8 cellular contexts compared by ENCODE assay signal in genomic region chr5:95973793-95974325, GRCh38. TPM values are rescaled to one million over a fixed set of nuclear protein-coding genes. Genes with fewer than 3 reads are reported as not detected.
A peak's percentile ranks its signal among the peaks of the same experiment; 100 is the strongest.
DNase-seq lines count a peak whose midpoint lies in the region; ATAC-seq and TF ChIP-seq lines count a peak whose summit lies in the region.

No MANE protein-coding gene starts in this region.

- ATAC-seq in right cardiac atrium (peak; percentile 81 to 88), left ventricle myocardium superior (no peak), HG03175 (IDR thresholded peaks at IDR 0.05; ENCODE audit: unreplicated experiment) (peak; percentile 88), thoracic aorta (ENCODE audit: insufficient number of reproducible peaks, low FRiP score, low read depth) (peak; percentile 59), GM19455 (IDR thresholded peaks at IDR 0.05; ENCODE audit: unreplicated experiment) (no peak)

- H3K4me1 Mint-ChIP-seq in activated CD4-positive, alpha-beta memory T cell treated with anti-CD3 and anti-CD28 coated beads, Interleukin-2, amount 10 ng/mL, durations not matched to agents 7 days and 5 days, result peaks cover 17% of the 10 kb centered on the region

- H3K27me3 Mint-ChIP-seq in activated CD4-positive, alpha-beta memory T cell treated with anti-CD3 and anti-CD28 coated beads, Interleukin-2, amount 10 ng/mL, durations not matched to agents 7 days and 5 days, result no peaks in the 10 kb centered on the region

- H3K9me3 Mint-ChIP-seq in activated CD4-positive, alpha-beta memory T cell treated with anti-CD3 and anti-CD28 coated beads, Interleukin-2, amount 10 ng/mL, durations not matched to agents 7 days and 5 days, result peaks cover 7% of the 10 kb centered on the region

- peak overlapping the region; percentile 63 for H3K27ac Mint-ChIP-seq in activated CD4-positive, alpha-beta memory T cell treated with anti-CD3 and anti-CD28 coated beads, Interleukin-2, amount 10 ng/mL, durations not matched to agents 7 days and 5 days

- POLR2A ChIA-PET in activated CD4-positive, alpha-beta memory T cell treated with anti-CD3 and anti-CD28 coated beads, Interleukin-2, amount 10 ng/mL, durations not matched to agents 7 days and 5 days (lab: Charles Lee), result interaction anchor here (0.8 to 3.6 kb wide), 4 partner anchors 11 to 112 kb away, joined by 3 to 29 read pairs (median 4); partner anchors contain the start of gene ELL2

- peaks cover 5% of the 10 kb centered on the region for H3K36me3 Mint-ChIP-seq in activated CD4-positive, alpha-beta memory T cell treated with anti-CD3 and anti-CD28 coated beads, Interleukin-2, amount 10 ng/mL, durations not matched to agents 7 days and 5 days (ENCODE audit: low read depth)

- H3K9me3 ChIP-seq in right cardiac atrium (ENCODE audit: control insufficient read depth, low read length) (no peaks in the 10 kb centered on the region), thoracic aorta (no peaks in the 10 kb centered on the region)

- no peak overlapping the region for H3K4me3 ChIP-seq in right cardiac atrium (ENCODE audit: low read length)
- no peak overlapping the region for H3K4me3 ChIP-seq in thoracic aorta

- no peak overlapping the region for H3K4me3 Mint-ChIP-seq in activated CD4-positive, alpha-beta memory T cell treated with anti-CD3 and anti-CD28 coated beads, Interleukin-2, amount 10 ng/mL, durations not matched to agents 7 days and 5 days

- H3K27ac ChIP-seq in right cardiac atrium (ENCODE audit: low read length) (no peak overlapping the region), thoracic aorta (no peak overlapping the region)

- intact Hi-C loops in right cardiac atrium (cut with DNase I) (no loop called here), left ventricle myocardium superior (cut with micrococcal nuclease) (no loop called here)

- H3K4me1 ChIP-seq in right cardiac atrium (ENCODE audit: control insufficient read depth, insufficient read depth, low read length), result no peaks in the 10 kb centered on the region
- H3K4me1 ChIP-seq in thoracic aorta (ENCODE audit: control insufficient read depth in 1 of 2, low read depth in 2 of 2), result no peaks in the 10 kb centered on the region

- CTCF ChIA-PET in activated CD4-positive, alpha-beta memory T cell treated with anti-CD3 and anti-CD28 coated beads, Interleukin-2, amount 10 ng/mL, durations not matched to agents 7 days and 5 days (lab: Charles Lee), result interaction anchor here (0.7 to 4.8 kb wide), 2 partner anchors 10 to 12 kb away, joined by 4 to 15 read pairs; partner anchors contain the start of gene ELL2

- no peak for DNase-seq in right cardiac atrium
- no peak for DNase-seq in left ventricle myocardium superior
- peak; percentile 53 for DNase-seq in activated CD4-positive, alpha-beta memory T cell treated with anti-CD3 and anti-CD28 coated beads, Interleukin-2, amount 10 ng/mL, durations not matched to agents 7 days and 5 days
- no peak for DNase-seq in thoracic aorta (ENCODE audit: low spot score)
- no peak for DNase-seq in DMS114 treated with DMSO at 0.1 percent for 48 hours (lab: John Stamatoyannopoulos, UW; ENCODE audit: unreplicated experiment)
- DNase-seq in activated CD4-positive, alpha-beta T cell treated with anti-CD3 and anti-CD28 coated beads, Interleukin-2, amount 50 U/mL, for 4 hours, result no peak

- no peaks in the 10 kb centered on the region for H3K36me3 ChIP-seq in thoracic aorta

- 53% methylated on average over 3 of the region's 3 CpGs for WGBS in right cardiac atrium

- no peak for TF ChIP-seq CTCF in thoracic aorta (IDR thresholded peaks at IDR 0.05)

- H3K27me3 ChIP-seq in right cardiac atrium (ENCODE audit: control insufficient read depth, insufficient read depth) (no peaks in the 10 kb centered on the region), thoracic aorta (replicated peaks; ENCODE audit: insufficient read depth) (no peaks in the 10 kb centered on the region)

RNA-seq across cellular contexts. Expression of gene ELL2, which starts 12.2 kb away (rescaled TPM):
- total RNA-seq in right cardiac atrium, result 10 to 100 TPM; 31.3 to 75.9 (median 33.1) TPM
- polyA plus RNA-seq in right cardiac atrium, result 16.7 TPM
- 23.4 TPM for total RNA-seq in left ventricle myocardium superior
- total RNA-seq in activated CD4-positive, alpha-beta memory T cell treated with anti-CD3 and anti-CD28 coated beads, Interleukin-2, amount 10 ng/mL, durations not matched to agents 7 days and 5 days, result 10 to 100 TPM; 54.4 to 59.0 TPM
- 100 to 1,000 TPM in 1 of 2 donors, 10 to 100 TPM in 1; 83.9 to 248 TPM for total RNA-seq in thoracic aorta

Comparison
In these comparisons a context has a peak if more than half of its experiments do, and no peak if none do; other contexts are left out.
1. ATAC-seq: peak in right cardiac atrium (2 of 2), HG03175 (single experiment) and thoracic aorta (single experiment); none in left ventricle myocardium superior (single experiment) and GM19455 (single experiment).